Comparison of ENCODE assay signal across 1 cellular context in the genomic region with DNA sequence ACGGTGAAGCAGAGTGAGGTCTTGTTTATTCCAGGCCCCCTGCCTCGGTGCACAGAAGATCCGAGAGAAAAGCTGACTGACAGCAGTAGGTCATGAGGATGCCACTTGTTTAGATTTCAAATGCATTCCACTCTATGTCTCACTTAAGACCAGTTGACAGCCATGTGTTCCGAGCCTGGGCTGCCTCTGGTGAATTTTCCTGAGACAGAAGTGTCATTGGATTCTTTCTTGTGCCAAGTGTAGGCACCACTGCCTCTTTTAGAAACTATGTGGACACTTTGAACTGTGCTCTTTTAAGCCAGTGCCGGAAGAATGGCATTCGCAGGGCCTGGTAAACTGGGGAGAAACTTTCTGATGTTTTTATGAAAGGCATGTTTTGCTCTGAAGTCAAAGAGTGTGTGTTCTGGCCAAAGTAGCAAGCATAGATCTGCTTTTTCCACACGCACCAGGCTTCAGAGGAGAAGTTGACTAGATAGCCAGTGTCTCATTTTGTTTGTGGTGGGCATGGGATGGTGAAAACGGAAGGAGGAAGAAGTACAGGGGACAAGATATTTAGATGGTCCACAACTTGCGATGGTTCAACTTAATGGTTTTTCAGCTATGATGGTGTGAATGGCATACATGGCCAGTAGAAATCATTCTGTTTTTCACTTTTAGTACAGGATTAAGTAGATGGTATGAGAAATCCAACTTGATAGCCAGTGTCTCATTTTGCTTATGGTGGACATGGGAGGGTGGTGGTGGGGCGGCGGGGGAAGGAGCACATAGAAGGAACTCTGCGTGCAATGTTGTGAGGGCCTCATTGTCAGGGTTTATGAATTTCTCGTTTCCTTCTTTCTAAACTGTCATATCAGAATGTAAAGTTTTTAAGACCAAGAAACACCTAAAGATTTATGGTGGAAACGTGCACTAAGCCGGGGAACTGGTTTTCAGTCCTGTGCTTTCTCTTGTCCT.
TF ChIP-seq lines count a peak whose summit lies in the region.

No MANE protein-coding gene starts in this region.

TF ChIP-seq in IMR-90, 13 proteins besides CTCF, POLR2A, EP300 and RAD21:
- TF ChIP-seq RFX5 (IDR thresholded peaks at IDR 0.05; ENCODE audit: low read depth, low read length), result no peak
- TF ChIP-seq CHD1 (IDR thresholded peaks at IDR 0.05; ENCODE audit: low read depth, low read length), result no peak
- no peak for TF ChIP-seq SMC3 (IDR thresholded peaks at IDR 0.05; ENCODE audit: low read depth, low read length)
- TF ChIP-seq RCOR1 (IDR thresholded peaks at IDR 0.05; ENCODE audit: insufficient replicate concordance, low read length), result no peak
- no peak for TF ChIP-seq USF2 (IDR thresholded peaks at IDR 0.05; ENCODE audit: low read depth, low read length)
- no peak for TF ChIP-seq MAZ (IDR thresholded peaks at IDR 0.05; ENCODE audit: borderline replicate concordance, low read depth, low read length)
- no peak for TF ChIP-seq MXI1 (IDR thresholded peaks at IDR 0.05; ENCODE audit: borderline replicate concordance, low read depth, low read length)
- TF ChIP-seq NFE2L2 (IDR thresholded peaks at IDR 0.05; ENCODE audit: low read depth, low read length), result no peak
- TF ChIP-seq BHLHE40 (IDR thresholded peaks at IDR 0.05; ENCODE audit: low read depth, low read length), result no peak
- no peak for TF ChIP-seq CEBPB (IDR thresholded peaks at IDR 0.05; ENCODE audit: low read depth, low read length)
- no peak for TF ChIP-seq FOS (IDR thresholded peaks at IDR 0.05; ENCODE audit: low read depth, low read length)
- no peak for TF ChIP-seq MAFK (IDR thresholded peaks at IDR 0.05; ENCODE audit: low read depth, low read length)
- TF ChIP-seq ELK1 (IDR thresholded peaks at IDR 0.05; ENCODE audit: borderline replicate concordance, low read depth, low read length), result no peak
